Comparison of ENCODE assay signal across 13 cellular contexts in the genomic region with DNA sequence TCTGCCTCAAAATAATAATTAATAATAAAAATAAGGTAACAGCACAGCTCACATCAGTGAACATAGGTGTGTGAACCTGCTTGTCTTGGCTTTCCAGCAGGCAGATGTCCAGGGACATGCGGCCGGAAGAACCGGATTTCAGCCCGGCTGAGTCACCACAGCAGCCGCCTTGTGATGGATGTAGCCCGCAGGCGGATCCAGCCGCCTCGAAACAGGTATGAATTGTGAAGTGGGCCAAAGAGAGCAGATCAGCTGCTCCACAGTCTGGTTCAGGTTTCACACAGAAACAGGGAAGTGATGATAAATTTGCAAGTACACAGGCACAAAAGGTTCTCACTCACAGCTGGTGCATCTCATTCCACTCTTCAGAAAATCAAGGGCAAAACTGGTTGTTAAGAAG. TPM values are rescaled to one million over a fixed set of nuclear protein-coding genes. Genes with fewer than 3 reads are reported as not detected.
A peak's percentile ranks its signal among the peaks of the same experiment; 100 is the strongest.
DNase-seq lines count a peak whose midpoint lies in the region; ATAC-seq and TF ChIP-seq lines count a peak whose summit lies in the region.
"Had no signal": no experiment of that assay in that cellular context is flagged by ENCODE, and none has a peak within 500 bp of the region (broad histone marks: within the 10 kb centered on the region; RNA-seq: fewer than 3 reads in every experiment).

No MANE protein-coding gene starts in this region.

- H3K4me1 ChIP-seq in hepatocyte (ENCODE audit: insufficient read depth) (no peaks in the 10 kb centered on the region), GM23338 (ENCODE audit: insufficient read depth) (no peaks in the 10 kb centered on the region)
- H3K4me1 ChIP-seq: esophagus muscularis mucosa, left ventricle myocardium inferior, psoas muscle had no signal

- H2AFZ ChIP-seq in hepatocyte: no peak overlapping the region
- H2AFZ ChIP-seq in GM23338: no peak overlapping the region

- ATAC-seq in GM23338: no peak
- ATAC-seq: psoas muscle had no signal

- no peaks in the 10 kb centered on the region for H4K20me1 ChIP-seq in hepatocyte (ENCODE audit: insufficient read depth, poor library complexity, severe bottlenecking)
- no peaks in the 10 kb centered on the region for H4K20me1 ChIP-seq in GM23338 (replicated peaks; ENCODE audit: insufficient read depth)

- H3K4me1 Mint-ChIP-seq in type B pancreatic cell (ENCODE audit: unreplicated experiment): peaks cover 17% of the 10 kb centered on the region
- H3K4me1 Mint-ChIP-seq in GM23338: peaks cover 2% of the 10 kb centered on the region; the same call in 1 of the 3 replicates
- H3K4me1 Mint-ChIP-seq in activated naive CD8-positive, alpha-beta T cell treated with anti-CD3 and anti-CD28 coated beads for 36 hours: no peaks in the 10 kb centered on the region

- H3K4me3 ChIP-seq in hepatocyte (no peak overlapping the region), GM23338 (no peak overlapping the region)
- H3K4me3 ChIP-seq: esophagus muscularis mucosa, left ventricle myocardium inferior, psoas muscle had no signal

- H3K9me2 ChIP-seq in hepatocyte (replicated peaks; ENCODE audit: insufficient read depth) (no peaks in the 10 kb centered on the region), GM23338 (ENCODE audit: insufficient read depth) (0 out of 2 replicates have a peak, but pooled peaks cover 2% of the 10 kb centered on the region)

- no peak for TF ChIP-seq CTCF in hepatocyte (IDR thresholded peaks at IDR 0.05; ENCODE audit: poor library complexity)
- TF ChIP-seq CTCF in type B pancreatic cell (conservative IDR thresholded peaks at IDR 0.05): no peak
- no peak for TF ChIP-seq CTCF in GM23338 (conservative IDR thresholded peaks at IDR 0.05; ENCODE audit: low read depth in 2 of 2)

- 70% methylated on average over 9 of the region's 9 CpGs for WGBS in hepatocyte (ENCODE audit: low lambda C conversion rate, missing lambda C conversion rate)

- H3K79me2 ChIP-seq in hepatocyte (no peaks in the 10 kb centered on the region), GM23338 (replicated peaks; ENCODE audit: insufficient read depth) (no peaks in the 10 kb centered on the region)

- H3K27me3 Mint-ChIP-seq in type B pancreatic cell: no peaks in the 10 kb centered on the region
- H3K27me3 Mint-ChIP-seq in GM23338 (ENCODE audit: insufficient read depth, low read depth, poor library complexity): no peaks in the 10 kb centered on the region
- H3K27me3 Mint-ChIP-seq in activated naive CD8-positive, alpha-beta T cell treated with anti-CD3 and anti-CD28 coated beads for 36 hours: no peaks in the 10 kb centered on the region

- peak overlapping the region; percentile 39 for H3K27ac ChIP-seq in hepatocyte
- no peak overlapping the region for H3K27ac ChIP-seq in GM23338 (ENCODE audit: low read depth)
- H3K27ac ChIP-seq: esophagus muscularis mucosa, left ventricle myocardium inferior, psoas muscle had no signal

- H3K4me2 ChIP-seq in hepatocyte (no peak overlapping the region), GM23338 (no peak overlapping the region)

- H3K36me3 Mint-ChIP-seq in type B pancreatic cell (peaks cover 7% of the 10 kb centered on the region), GM23338 (ENCODE audit: low read depth) (no peaks in the 10 kb centered on the region)
- H3K36me3 Mint-ChIP-seq in activated naive CD8-positive, alpha-beta T cell treated with anti-CD3 and anti-CD28 coated beads for 36 hours: no peaks in the 10 kb centered on the region

- H3K27me3 ChIP-seq in hepatocyte (no peaks in the 10 kb centered on the region), GM23338 (ENCODE audit: insufficient read depth) (no peaks in the 10 kb centered on the region)
- H3K27me3 ChIP-seq: esophagus muscularis mucosa had no signal

- H3K27ac Mint-ChIP-seq in type B pancreatic cell (peak overlapping the region; percentile 79), GM23338 (no peak overlapping the region)
- no peak overlapping the region for H3K27ac Mint-ChIP-seq in activated naive CD8-positive, alpha-beta T cell treated with anti-CD3 and anti-CD28 coated beads for 36 hours

- H3K36me3 ChIP-seq in hepatocyte (replicated peaks; ENCODE audit: insufficient read depth, low read depth): no peaks in the 10 kb centered on the region
- no peaks in the 10 kb centered on the region for H3K36me3 ChIP-seq in GM23338 (ENCODE audit: insufficient read depth)
- H3K36me3 ChIP-seq: esophagus muscularis mucosa, left ventricle myocardium inferior had no signal

- DNase-seq in M059J (ENCODE audit: low read depth) (peak; percentile 55), NCI-H69 (lab: John Stamatoyannopoulos, UW) (peak; percentile 51), hepatocyte (ENCODE audit: low spot score) (peak; percentile 48), type B pancreatic cell (ENCODE audit: extremely low spot score, unreplicated experiment) (peak; percentile 78), germinal center (ENCODE audit: low spot score) (no peak), GM23338 (ENCODE audit: low spot score) (no peak), inferior parietal cortex (ENCODE audit: extremely low spot score) (no peak)
- no peak for DNase-seq in activated naive CD8-positive, alpha-beta T cell treated with anti-CD3 and anti-CD28 coated beads for 36 hours
- DNase-seq: H7, left ventricle myocardium inferior, NCI-H1105 treated with DMSO at 0.1 percent for 48 hours, psoas muscle had no signal

- H3K9me3 Mint-ChIP-seq in type B pancreatic cell (peaks cover 9% of the 10 kb centered on the region), GM23338 (peaks cover 7% of the 10 kb centered on the region)
- H3K9me3 Mint-ChIP-seq in activated naive CD8-positive, alpha-beta T cell treated with anti-CD3 and anti-CD28 coated beads for 36 hours: no peaks in the 10 kb centered on the region

- no peaks in the 10 kb centered on the region for H3F3A ChIP-seq in GM23338 (replicated peaks; ENCODE audit: low read depth)

- H3K9me3 ChIP-seq in hepatocyte (ENCODE audit: low read depth): no peaks in the 10 kb centered on the region
- H3K9me3 ChIP-seq: esophagus muscularis mucosa, psoas muscle had no signal

- H3K4me3 Mint-ChIP-seq in type B pancreatic cell: peak overlapping the region; percentile 66
- no peak overlapping the region for H3K4me3 Mint-ChIP-seq in GM23338
- H3K4me3 Mint-ChIP-seq in activated naive CD8-positive, alpha-beta T cell treated with anti-CD3 and anti-CD28 coated beads for 36 hours: no peak overlapping the region

RNA-seq across cellular contexts. Expression of gene ID4, which starts 55.1 kb away (rescaled TPM):
- 5.2 and 8.5 TPM in 2 replicates for total RNA-seq in M059J (2014; rRNA removed; shearing (Covaris generic))
- total RNA-seq in hepatocyte (44.3 and 54.6 TPM in 2 replicates), type B pancreatic cell (ENCODE audit: low replicate concordance) (83.6 and 90.9 TPM in 2 replicates)
- polyA plus RNA-seq in hepatocyte (89.2 and 137 TPM in 2 replicates), GM23338 (2016; fragmentation: Nextera tagmentation; extraction: Ambion mirVana) (3.7 and 7.5 TPM in 2 replicates)
- total RNA-seq in GM23338 (2014; rRNA removed; shearing (Covaris generic)): 7.0 and 8.2 TPM in 2 replicates
- not detected for total RNA-seq in activated naive CD8-positive, alpha-beta T cell treated with anti-CD3 and anti-CD28 coated beads for 36 hours

Comparison
In these comparisons a context has a peak if more than half of its experiments do, and no peak if none do; other contexts are left out.
1. DNase-seq: peak in M059J (single experiment), NCI-H69 (single experiment), hepatocyte (single experiment) and type B pancreatic cell (single experiment); none in germinal center (single experiment), GM23338 (single experiment), activated naive CD8-positive, alpha-beta T cell treated with anti-CD3 and anti-CD28 coated beads for 36 hours (single experiment) and inferior parietal cortex (single experiment).